Comparison of ENCODE assay signal across 1 cellular context in genomic region chr1:40353081-40353480, GRCh38.
TF ChIP-seq lines count a peak whose summit lies in the region.

No MANE protein-coding gene starts in this region.

TF ChIP-seq in K562, 482 proteins besides CTCF, POLR2A, EP300 and RAD21 (continued from another document and continues in another):
- TF ChIP-seq CLOCK (CRISPR knock-in tag; IDR thresholded peaks at IDR 0.05; ENCODE audit: borderline replicate concordance): no peak
- TF ChIP-seq MGA (IDR thresholded peaks at IDR 0.05): 0 out of 2 replicates have a peak, but pooled peaks have one; percentile 28
- no peak for TF ChIP-seq HDAC3 (IDR thresholded peaks at IDR 0.05; ENCODE audit: borderline replicate concordance, partially characterized antibody)
- TF ChIP-seq ATF3 (IDR thresholded peaks at IDR 0.05): peak; percentile 91
- no peak for TF ChIP-seq ATF3 (CRISPR knock-in tag; conservative IDR thresholded peaks at IDR 0.05)
- TF ChIP-seq ATF4 (CRISPR knock-in tag; IDR thresholded peaks at IDR 0.05): peak; percentile 81
- TF ChIP-seq ZNF134 (CRISPR knock-in tag; conservative IDR thresholded peaks at IDR 0.05): no peak
- TF ChIP-seq CEBPG (CRISPR knock-in tag; IDR thresholded peaks at IDR 0.05): peak; percentile 88
- peak; percentile 90 to 91 for TF ChIP-seq CEBPG (tag; conservative IDR thresholded peaks at IDR 0.05 in 1 of 2, IDR thresholded peaks at IDR 0.05 in 1 of 2)
- no peak for TF ChIP-seq ZNF717 (CRISPR knock-in tag; IDR thresholded peaks at IDR 0.05)
- TF ChIP-seq POLR3A (IDR thresholded peaks at IDR 0.05; ENCODE audit: borderline replicate concordance, extremely low read depth, insufficient read depth, insufficient read length): no peak
- TF ChIP-seq MXD1 (CRISPR knock-in tag; IDR thresholded peaks at IDR 0.05; ENCODE audit: borderline replicate concordance, poor library complexity, severe bottlenecking): no peak
- no peak for TF ChIP-seq HDGF (IDR thresholded peaks at IDR 0.05)
- no peak for TF ChIP-seq E2F5 (CRISPR knock-in tag; IDR thresholded peaks at IDR 0.05)
- no peak for TF ChIP-seq THAP12 (CRISPR knock-in tag; IDR thresholded peaks at IDR 0.05)
- TF ChIP-seq CGGBP1 (CRISPR knock-in tag; IDR thresholded peaks at IDR 0.05): no peak
- TF ChIP-seq CREM (IDR thresholded peaks at IDR 0.05; ENCODE audit: low read depth): no peak
- no peak for TF ChIP-seq DACH1 (IDR thresholded peaks at IDR 0.05; ENCODE audit: partially characterized antibody)
- no peak for TF ChIP-seq NFE2 (IDR thresholded peaks at IDR 0.05; ENCODE audit: low read depth)
- 0 out of 2 replicates have a peak, but pooled peaks have one; percentile 19 for TF ChIP-seq MYC (IDR thresholded peaks at IDR 0.05; ENCODE audit: low read depth, low read length)
- TF ChIP-seq MYC (CRISPR knock-in tag; IDR thresholded peaks at IDR 0.05; ENCODE audit: borderline replicate concordance, low read depth): no peak
- no peak for TF ChIP-seq OTX1 (CRISPR knock-in tag; IDR thresholded peaks at IDR 0.05)
- TF ChIP-seq ZNF57 (CRISPR knock-in tag; IDR thresholded peaks at IDR 0.05): no peak
- no peak for TF ChIP-seq HNRNPUL1 (IDR thresholded peaks at IDR 0.05; ENCODE audit: low read length)
- no peak for TF ChIP-seq NFIX (CRISPR knock-in tag; IDR thresholded peaks at IDR 0.05; ENCODE audit: low read depth)
- no peak for TF ChIP-seq PHF20 (IDR thresholded peaks at IDR 0.05; ENCODE audit: partially characterized antibody)
- TF ChIP-seq HDAC6 (IDR thresholded peaks at IDR 0.05; ENCODE audit: low read depth, low read length): no peak
- peak; percentile 71 for TF ChIP-seq RBM25 (IDR thresholded peaks at IDR 0.05; ENCODE audit: low read depth, low read length, severe bottlenecking)
- TF ChIP-seq SIN3A (IDR thresholded peaks at IDR 0.05; ENCODE audit: borderline replicate concordance in 2 of 2, control insufficient read depth in 1 of 2, low read depth in 2 of 2, low read length in 2 of 2): no peak
- TF ChIP-seq MCM7 (IDR thresholded peaks at IDR 0.05): no peak
- TF ChIP-seq EP400 (IDR thresholded peaks at IDR 0.05): peak; percentile 26; the same call in 1 of the 2 replicates
- TF ChIP-seq CEBPB (tag; IDR thresholded peaks at IDR 0.05): peak; percentile 66; the same call in 1 of the 2 replicates
- no peak for TF ChIP-seq ZNF143 (CRISPR knock-in tag; IDR thresholded peaks at IDR 0.05)
